16 cellular contexts compared by ENCODE assay signal in genomic region chr5:123298335-123299010, GRCh38.
DNase-seq lines count a peak whose midpoint lies in the region; ATAC-seq and TF ChIP-seq lines count a peak whose summit lies in the region.
"Had no signal": no experiment of that assay in that cellular context is flagged by ENCODE, and none has a peak within 500 bp of the region (broad histone marks: within the 10 kb centered on the region; RNA-seq: fewer than 3 reads in every experiment).

No MANE protein-coding gene starts in this region.

- no peak overlapping the region for H3K4me3 Mint-ChIP-seq in activated naive CD8-positive, alpha-beta T cell treated with anti-CD3 and anti-CD28 coated beads for 36 hours
- H3K4me3 Mint-ChIP-seq in activated naive CD8-positive, alpha-beta T cell treated with anti-CD3 and anti-CD28 coated beads, Interleukin-2, amount 50 U/mL, for 24 hours = no peak overlapping the region
- H3K4me3 Mint-ChIP-seq in stimulated activated effector memory CD8-positive, alpha-beta T cell treated with anti-CD3 and anti-CD28 coated beads, Interleukin-12 subunit alpha, Interleukin-12 subunit beta, amount 100 ng/mL, for 72 hours = no peak overlapping the region
- H3K4me3 Mint-ChIP-seq: CD4-positive, CD25-positive, alpha-beta regulatory T cell had no signal

- H3K27ac ChIP-seq in SJSA1 (peak overlapping the region; percentile 90), foreskin keratinocyte (no peak overlapping the region), gastroesophageal sphincter (no peak overlapping the region)
- H3K27ac ChIP-seq: GM23248, HL-60 had no signal

- H3K36me3 ChIP-seq in SJSA1 = no peaks in the 10 kb centered on the region
- no peaks in the 10 kb centered on the region for H3K36me3 ChIP-seq in gastroesophageal sphincter
- H3K36me3 ChIP-seq: BE2C, HAP-1 had no signal

- WGBS in gastroesophageal sphincter (ENCODE audit: low coverage in 1 of 2), 2 donors = 58 to 85% methylated on average over 2 of the region's 2 CpGs

- H3K36me3 Mint-ChIP-seq in activated naive CD8-positive, alpha-beta T cell treated with anti-CD3 and anti-CD28 coated beads for 36 hours = no peaks in the 10 kb centered on the region
- no peaks in the 10 kb centered on the region for H3K36me3 Mint-ChIP-seq in activated naive CD8-positive, alpha-beta T cell treated with anti-CD3 and anti-CD28 coated beads, Interleukin-2, amount 50 U/mL, for 24 hours (ENCODE audit: low read depth)
- no peaks in the 10 kb centered on the region for H3K36me3 Mint-ChIP-seq in stimulated activated effector memory CD8-positive, alpha-beta T cell treated with anti-CD3 and anti-CD28 coated beads, Interleukin-12 subunit alpha, Interleukin-12 subunit beta, amount 100 ng/mL, for 72 hours
- H3K36me3 Mint-ChIP-seq: CD4-positive, CD25-positive, alpha-beta regulatory T cell had no signal

- H3K27ac Mint-ChIP-seq in activated naive CD8-positive, alpha-beta T cell treated with anti-CD3 and anti-CD28 coated beads for 36 hours = peak overlapping the region; percentile 10
- no peak overlapping the region for H3K27ac Mint-ChIP-seq in activated naive CD8-positive, alpha-beta T cell treated with anti-CD3 and anti-CD28 coated beads, Interleukin-2, amount 50 U/mL, for 24 hours
- H3K27ac Mint-ChIP-seq in stimulated activated effector memory CD8-positive, alpha-beta T cell treated with anti-CD3 and anti-CD28 coated beads, Interleukin-12 subunit alpha, Interleukin-12 subunit beta, amount 100 ng/mL, for 72 hours = no peak overlapping the region
- H3K27ac Mint-ChIP-seq: CD4-positive, CD25-positive, alpha-beta regulatory T cell had no signal

- no peaks in the 10 kb centered on the region for H3K27me3 ChIP-seq in SJSA1 (replicated peaks)
- H3K27me3 ChIP-seq in foreskin keratinocyte = peaks cover 10% of the 10 kb centered on the region
- no peaks in the 10 kb centered on the region for H3K27me3 ChIP-seq in gastroesophageal sphincter

- H3K4me1 Mint-ChIP-seq in activated naive CD8-positive, alpha-beta T cell treated with anti-CD3 and anti-CD28 coated beads for 36 hours = no peaks in the 10 kb centered on the region
- peaks cover 1% of the 10 kb centered on the region for H3K4me1 Mint-ChIP-seq in activated naive CD8-positive, alpha-beta T cell treated with anti-CD3 and anti-CD28 coated beads, Interleukin-2, amount 50 U/mL, for 24 hours
- H3K4me1 Mint-ChIP-seq in stimulated activated effector memory CD8-positive, alpha-beta T cell treated with anti-CD3 and anti-CD28 coated beads, Interleukin-12 subunit alpha, Interleukin-12 subunit beta, amount 100 ng/mL, for 72 hours = no peaks in the 10 kb centered on the region
- H3K4me1 Mint-ChIP-seq: CD4-positive, CD25-positive, alpha-beta regulatory T cell had no signal

- H3K4me1 ChIP-seq in SJSA1 (replicated peaks) (peaks cover 40% of the 10 kb centered on the region), foreskin keratinocyte (no peaks in the 10 kb centered on the region), gastroesophageal sphincter (no peaks in the 10 kb centered on the region)
- H3K4me1 ChIP-seq: BE2C, Caco-2 had no signal

- H3K27me3 Mint-ChIP-seq in activated naive CD8-positive, alpha-beta T cell treated with anti-CD3 and anti-CD28 coated beads for 36 hours = peaks cover 26% of the 10 kb centered on the region
- peaks cover 10% of the 10 kb centered on the region for H3K27me3 Mint-ChIP-seq in activated naive CD8-positive, alpha-beta T cell treated with anti-CD3 and anti-CD28 coated beads, Interleukin-2, amount 50 U/mL, for 24 hours

- DNase-seq in activated naive CD8-positive, alpha-beta T cell treated with anti-CD3 and anti-CD28 coated beads for 36 hours = no peak
- no peak for DNase-seq in activated naive CD8-positive, alpha-beta T cell treated with anti-CD3 and anti-CD28 coated beads, Interleukin-2, amount 50 U/mL, for 24 hours
- DNase-seq in SJSA1 (ENCODE audit: low read depth in 1 of 2, low spot score in 2 of 2) (peak in 1 of 2 experiments; percentile 34), foreskin keratinocyte (no peak), AG08396 (ENCODE audit: low spot score) (no peak)
- no peak for DNase-seq in stimulated activated effector memory CD8-positive, alpha-beta T cell treated with anti-CD3 and anti-CD28 coated beads, Interleukin-12 subunit alpha, Interleukin-12 subunit beta, amount 100 ng/mL, for 72 hours (ENCODE audit: low spot score in 2 of 2)
- DNase-seq: BE2C, C1 segment of cervical spinal cord, Caco-2, GDM1 had no signal

- H3K9me3 Mint-ChIP-seq in activated naive CD8-positive, alpha-beta T cell treated with anti-CD3 and anti-CD28 coated beads for 36 hours = peaks cover 10% of the 10 kb centered on the region
- peaks cover 9% of the 10 kb centered on the region for H3K9me3 Mint-ChIP-seq in activated naive CD8-positive, alpha-beta T cell treated with anti-CD3 and anti-CD28 coated beads, Interleukin-2, amount 50 U/mL, for 24 hours
- peaks cover 4% of the 10 kb centered on the region for H3K9me3 Mint-ChIP-seq in stimulated activated effector memory CD8-positive, alpha-beta T cell treated with anti-CD3 and anti-CD28 coated beads, Interleukin-12 subunit alpha, Interleukin-12 subunit beta, amount 100 ng/mL, for 72 hours

- TF ChIP-seq EP300 in gastroesophageal sphincter (IDR thresholded peaks at IDR 0.05) = no peak

- no peak for ATAC-seq in activated naive CD8-positive, alpha-beta T cell treated with anti-CD3 and anti-CD28 coated beads, Interleukin-2, amount 50 U/mL, for 24 hours
- ATAC-seq in foreskin keratinocyte = peak; percentile 19
- ATAC-seq in stimulated activated effector memory CD8-positive, alpha-beta T cell treated with anti-CD3 and anti-CD28 coated beads, Interleukin-12 subunit alpha, Interleukin-12 subunit beta, amount 100 ng/mL, for 72 hours = peak; percentile 43
- ATAC-seq in GM21576 (IDR thresholded peaks at IDR 0.05; ENCODE audit: unreplicated experiment) = no peak
- ATAC-seq in gastroesophageal sphincter = no peak

- H3K4me3 ChIP-seq in SJSA1 (no peak overlapping the region), gastroesophageal sphincter (no peak overlapping the region)
- H3K4me3 ChIP-seq: GM23248, HAP-1 had no signal

- TF ChIP-seq CTCF in foreskin keratinocyte (conservative IDR thresholded peaks at IDR 0.05) = no peak
- no peak for TF ChIP-seq CTCF in gastroesophageal sphincter (IDR thresholded peaks at IDR 0.05)

- no peak for TF ChIP-seq POLR2A in gastroesophageal sphincter (IDR thresholded peaks at IDR 0.05)

- H3K9me3 ChIP-seq in SJSA1 (replicated peaks) (peaks cover 7% of the 10 kb centered on the region; the same call in 1 of the 2 replicates), gastroesophageal sphincter (peaks cover 0 to 11% (median 0%) of the 10 kb centered on the region in 3 donors)
- H3K9me3 ChIP-seq: BE2C, HAP-1 had no signal

Comparison
In these comparisons a context has a peak if more than half of its experiments do, and no peak if none do; other contexts are left out.
1. ATAC-seq: peak in foreskin keratinocyte (single experiment) and stimulated activated effector memory CD8-positive, alpha-beta T cell treated with anti-CD3 and anti-CD28 coated beads, Interleukin-12 subunit alpha, Interleukin-12 subunit beta, amount 100 ng/mL, for 72 hours (single experiment); none in activated naive CD8-positive, alpha-beta T cell treated with anti-CD3 and anti-CD28 coated beads, Interleukin-2, amount 50 U/mL, for 24 hours (single experiment), GM21576 (single experiment) and gastroesophageal sphincter (single experiment).